In the genomic region with DNA sequence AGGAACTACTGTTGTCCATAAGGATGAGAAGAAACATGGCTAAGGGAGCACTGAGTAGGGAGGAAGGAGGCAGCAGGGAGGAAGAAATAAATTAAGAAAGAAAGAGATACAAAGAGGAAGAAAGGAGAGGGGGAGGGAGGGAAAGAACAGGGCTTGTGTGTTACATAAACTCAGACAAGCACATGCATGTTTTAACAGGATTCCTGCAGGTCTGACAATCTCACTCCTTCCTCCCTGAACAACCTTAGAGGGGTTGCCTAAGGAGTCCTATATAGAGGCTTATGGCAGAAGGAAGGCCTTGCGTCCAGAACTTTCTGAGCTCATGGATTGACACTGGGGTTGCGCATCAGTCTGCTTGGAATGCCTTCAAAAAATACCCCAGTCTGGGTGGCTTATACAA, we compare ENCODE assay signal across 33 cellular contexts. TPM values are rescaled to one million over a fixed set of nuclear protein-coding genes. Genes with fewer than 3 reads are reported as not detected.
"Had no signal": no experiment of that assay in that cellular context is flagged by ENCODE, and none has a peak within 500 bp of the region (broad histone marks: within the 10 kb centered on the region; RNA-seq: fewer than 3 reads in every experiment).

No MANE protein-coding gene starts in this region.

- H3K27ac ChIP-seq: ascending aorta, KMS-11, PC-9, SJCRH30, SK-N-MC had no signal

- H3K36me3 ChIP-seq: ascending aorta, SJCRH30 had no signal

- H3K9ac ChIP-seq: KMS-11 had no signal

- H3K27me3 ChIP-seq: ascending aorta had no signal

- H3K4me1 Mint-ChIP-seq: activated CD4-positive, alpha-beta T cell treated with anti-CD3 and anti-CD28 coated beads for 36 hours; activated CD4-positive, alpha-beta T cell treated with anti-CD3 and anti-CD28 coated beads, Interleukin-2, amount 10 ng/mL, durations not matched to agents 7 days and 5 days; activated naive CD4-positive, alpha-beta T cell treated with anti-CD3 and anti-CD28 coated beads, Interleukin-2, amount 50 U/mL, for 24 hours had no signal

- ATAC-seq: activated CD4-positive, alpha-beta T cell treated with anti-CD3 and anti-CD28 coated beads for 36 hours; activated CD8-positive, alpha-beta T cell treated with anti-CD3 and anti-CD28 coated beads, Interleukin-2, amount 10 ng/mL, durations not matched to agents 7 days and 5 days had no signal

- H3K9me3 ChIP-seq: ascending aorta, SJCRH30 had no signal

- DNase-seq: activated CD4-positive, alpha-beta T cell treated with anti-CD3 and anti-CD28 coated beads for 36 hours; activated CD4-positive, alpha-beta T cell treated with anti-CD3 and anti-CD28 coated beads, Interleukin-2, amount 10 ng/mL, durations not matched to agents 7 days and 5 days; activated CD4-positive, alpha-beta T cell treated with anti-CD3 and anti-CD28 coated beads, Interleukin-2, amount 50 U/mL, for 48 hours; activated CD8-positive, alpha-beta T cell treated with anti-CD3 and anti-CD28 coated beads, Interleukin-2, amount 10 ng/mL, durations not matched to agents 7 days and 5 days; activated gamma-delta T cell; activated naive CD4-positive, alpha-beta T cell treated with Interleukin-2 at 50 U/mL for 16 hours; activated naive CD8-positive, alpha-beta T cell treated with anti-CD3 and anti-CD28 coated beads, Interleukin-2, amount 10 ng/mL, durations not matched to agents 7 days and 5 days; activated T-cell treated with anti-CD3 and anti-CD28 coated beads, Interleukin-2, amount 50 U/mL, for 24 hours; amygdala; caudate nucleus; NCI-H1105; NCI-H1417 treated with DMSO at 0.1 percent for 48 hours; NCI-H187 treated with DMSO at 0.1 percent for 48 hours; NCI-H2081 treated with DMSO at 0.1 percent for 48 hours; NCI-H345; NCI-H524 treated with DMSO at 0.1 percent for 48 hours; NCI-H748 treated with DMSO at 0.1 percent for 48 hours; NK-92 treated with Interleukin-12 subunit alpha and Interleukin-12 subunit beta, amount 100 ng/mL, for 24 hours; PC-9; SHP77; SJCRH30; T1000 had no signal

- H2AFZ ChIP-seq: PC-9 had no signal

- FAIRE-seq: RCC 7860, TTC549 had no signal

- H3K4me3 Mint-ChIP-seq: activated CD4-positive, alpha-beta T cell treated with anti-CD3 and anti-CD28 coated beads for 36 hours; activated CD4-positive, alpha-beta T cell treated with anti-CD3 and anti-CD28 coated beads, Interleukin-2, amount 10 ng/mL, durations not matched to agents 7 days and 5 days; activated CD8-positive, alpha-beta T cell treated with anti-CD3 and anti-CD28 coated beads, Interleukin-2, amount 10 ng/mL, durations not matched to agents 7 days and 5 days; activated naive CD4-positive, alpha-beta T cell treated with anti-CD3 and anti-CD28 coated beads, Interleukin-2, amount 50 U/mL, for 24 hours; activated naive CD8-positive, alpha-beta T cell treated with anti-CD3 and anti-CD28 coated beads, Interleukin-2, amount 10 ng/mL, durations not matched to agents 7 days and 5 days; activated T-cell treated with anti-CD3 and anti-CD28 coated beads, Interleukin-2, amount 50 U/mL, for 24 hours had no signal

- H3K9me3 Mint-ChIP-seq: activated CD4-positive, alpha-beta T cell treated with anti-CD3 and anti-CD28 coated beads, Interleukin-2, amount 10 ng/mL, durations not matched to agents 7 days and 5 days; activated naive CD4-positive, alpha-beta T cell treated with anti-CD3 and anti-CD28 coated beads, Interleukin-2, amount 50 U/mL, for 24 hours; activated naive CD8-positive, alpha-beta T cell treated with anti-CD3 and anti-CD28 coated beads, Interleukin-2, amount 10 ng/mL, durations not matched to agents 7 days and 5 days; activated T-cell treated with anti-CD3 and anti-CD28 coated beads, Interleukin-2, amount 50 U/mL, for 24 hours; activated T-helper 2 cell treated with anti-CD3 and anti-CD28 coated beads, Interferon-gamma antibody, Interleukin-2, Interleukin-4, amounts not matched to agents 10 μg/mL and 5 μg/mL and 100 μg/mL, durations not matched to agents 14 hours and 24 hours and 36 hours had no signal

- H3K4me2 ChIP-seq: KMS-11, PC-9 had no signal

- H3K4me1 ChIP-seq: ascending aorta, SJCRH30 had no signal

- H3K4me3 ChIP-seq: ascending aorta, PC-9, SJCRH30, SK-N-MC had no signal

- H3K27ac Mint-ChIP-seq: activated CD4-positive, alpha-beta T cell treated with anti-CD3 and anti-CD28 coated beads for 36 hours; activated CD4-positive, alpha-beta T cell treated with anti-CD3 and anti-CD28 coated beads, Interleukin-2, amount 10 ng/mL, durations not matched to agents 7 days and 5 days; activated CD8-positive, alpha-beta T cell treated with anti-CD3 and anti-CD28 coated beads, Interleukin-2, amount 10 ng/mL, durations not matched to agents 7 days and 5 days; activated naive CD4-positive, alpha-beta T cell treated with anti-CD3 and anti-CD28 coated beads, Interleukin-2, amount 50 U/mL, for 24 hours; activated naive CD8-positive, alpha-beta T cell treated with anti-CD3 and anti-CD28 coated beads, Interleukin-2, amount 10 ng/mL, durations not matched to agents 7 days and 5 days; activated T-cell treated with anti-CD3 and anti-CD28 coated beads, Interleukin-2, amount 50 U/mL, for 24 hours; activated T-helper 2 cell treated with anti-CD3 and anti-CD28 coated beads, Interferon-gamma antibody, Interleukin-2, Interleukin-4, amounts not matched to agents 10 μg/mL and 5 μg/mL and 100 μg/mL, durations not matched to agents 14 hours and 24 hours and 36 hours had no signal

- H3K36me3 Mint-ChIP-seq: activated naive CD4-positive, alpha-beta T cell treated with anti-CD3 and anti-CD28 coated beads, Interleukin-2, amount 50 U/mL, for 24 hours; activated naive CD8-positive, alpha-beta T cell treated with anti-CD3 and anti-CD28 coated beads, Interleukin-2, amount 10 ng/mL, durations not matched to agents 7 days and 5 days had no signal

RNA-seq across cellular contexts. Expression of gene KCNIP1, which starts 4.2 kb away (rescaled TPM):
- total RNA-seq: activated CD4-positive, alpha-beta T cell treated with anti-CD3 and anti-CD28 coated beads for 36 hours; activated CD4-positive, alpha-beta T cell treated with anti-CD3 and anti-CD28 coated beads, Interleukin-2, amount 10 ng/mL, durations not matched to agents 7 days and 5 days; activated CD8-positive, alpha-beta T cell treated with anti-CD3 and anti-CD28 coated beads, Interleukin-2, amount 10 ng/mL, durations not matched to agents 7 days and 5 days; activated naive CD8-positive, alpha-beta T cell treated with anti-CD3 and anti-CD28 coated beads, Interleukin-2, amount 10 ng/mL, durations not matched to agents 7 days and 5 days; activated T-helper 2 cell treated with anti-CD3 and anti-CD28 coated beads, Interferon-gamma antibody, Interleukin-2, Interleukin-4, amounts not matched to agents 10 μg/mL and 5 μg/mL and 100 μg/mL, durations not matched to agents 14 hours and 24 hours and 36 hours; ascending aorta; NCI-H460; OCI-LY7; PC-9; T-helper 1 cell treated with Interleukin-12 subunit alpha and Interleukin-12 subunit beta and Interleukin-4 antibody, amounts not matched to agents 30 ng/mL and 1 ng/mL, for 36 hours; T-helper 2 cell treated with Interferon-gamma antibody and Interleukin-4, amounts not matched to agents 100 ng/mL and 5 ng/mL, for 36 hours had no signal
